31 cellular contexts compared by ENCODE assay signal in genomic region chr10:48897438-48897790, GRCh38. TPM values are rescaled to one million over a fixed set of nuclear protein-coding genes. Genes with fewer than 3 reads are reported as not detected.
"Had no signal": no experiment of that assay in that cellular context is flagged by ENCODE, and none has a peak within 500 bp of the region (broad histone marks: within the 10 kb centered on the region; RNA-seq: fewer than 3 reads in every experiment).

No MANE protein-coding gene starts in this region.

- H3K27me3 Mint-ChIP-seq: naive B cell had no signal

- H3K27ac Mint-ChIP-seq: mesothelial cell of epicardium had no signal

- H3K36me3 Mint-ChIP-seq: mesothelial cell of epicardium had no signal

- ATAC-seq: esophagus mucosa, gastrocnemius medialis, left colon, left lobe of liver, lower lobe of right lung, mucosa of descending colon had no signal

- H3K36me3 ChIP-seq: colonic mucosa, esophagus squamous epithelium, gastrocnemius medialis, left ventricle myocardium inferior had no signal

- H3K4me3 Mint-ChIP-seq: mesothelial cell of epicardium, naive B cell had no signal

- H3K4me1 Mint-ChIP-seq: mesothelial cell of epicardium had no signal

- DNase-seq: colonic mucosa; cortex of kidney; dermis blood vessel endothelial cell; dorsolateral prefrontal cortex; effector CD4-positive, alpha-beta T cell; effector memory CD4-positive, alpha-beta T cell; erythroblast; esophagus squamous epithelium; foreskin melanocyte; gastrocnemius medialis; glutamatergic neuron; heart right ventricle; hippocampal formation; kidney glomerular epithelial cell; left colon; left ventricle myocardium inferior; lower lobe of right lung; mesenchymal stem cell; mucosa of descending colon; naive B cell had no signal

- H3K4me1 ChIP-seq: colonic mucosa, gastrocnemius medialis had no signal

- H3K9me3 ChIP-seq: colonic mucosa, esophagus squamous epithelium, gastrocnemius medialis, lower lobe of right lung, mucosa of descending colon had no signal

- H3K9me3 Mint-ChIP-seq: mesothelial cell of epicardium had no signal

- H3K27me3 ChIP-seq: colonic mucosa, dorsolateral prefrontal cortex, esophagus squamous epithelium, gastrocnemius medialis, heart right ventricle had no signal

- H3K27ac ChIP-seq: colonic mucosa, dorsolateral prefrontal cortex, epithelial cell of prostate, gastrocnemius medialis, heart right ventricle, left ventricle myocardium inferior had no signal

- H3K4me3 ChIP-seq: colonic mucosa, dorsolateral prefrontal cortex, esophagus squamous epithelium, gastrocnemius medialis, heart right ventricle, left ventricle myocardium inferior, lower lobe of right lung, mucosa of descending colon had no signal

RNA-seq across cellular contexts. Expression of gene LRRC18, which starts 42.2 kb away (rescaled TPM):
- total RNA-seq: chondrocyte, colonic mucosa, dermis blood vessel endothelial cell, dorsolateral prefrontal cortex, esophagus mucosa, gastrocnemius medialis, glomerular endothelial cell, kidney, left colon, left lobe of liver, left ventricle myocardium inferior, liver, lung microvascular endothelial cell, mesenteric fat pad, mesothelial cell of epicardium, mucosa of descending colon, myocyte had no signal
